Comparison of ENCODE assay signal across 7 cellular contexts in genomic region chr11:47552086-47552580, GRCh38. TPM values are rescaled to one million over a fixed set of nuclear protein-coding genes. Genes with fewer than 3 reads are reported as not detected.
DNase-seq lines count a peak whose midpoint lies in the region; ATAC-seq and TF ChIP-seq lines count a peak whose summit lies in the region.

No MANE protein-coding gene starts in this region.

- H3K27me3 Mint-ChIP-seq in chondrocyte (ENCODE audit: low read depth) = no peaks in the 10 kb centered on the region

- peak overlapping the region; percentile 98 for H3K27ac Mint-ChIP-seq in chondrocyte (ENCODE audit: unreplicated experiment)

- H3K9ac ChIP-seq in stomach smooth muscle (ENCODE audit: low read length in 2 of 2) = peak overlapping the region; percentile 83 to 94

- no peaks in the 10 kb centered on the region for H3K9me3 ChIP-seq in RWPE2 (ENCODE audit: severe bottlenecking)
- H3K9me3 ChIP-seq in stomach smooth muscle (ENCODE audit: control insufficient read depth in 2 of 2, low read length in 2 of 2) = no peaks in the 10 kb centered on the region

- DNase-seq in ELF-1 (ENCODE audit: low read depth, low spot score) = peak; percentile 62
- no peak for DNase-seq in HFF-Myc (ENCODE audit: extremely low read depth, low read depth)
- no peak for DNase-seq in RWPE2 (ENCODE audit: low spot score)
- no peak for DNase-seq in chondrocyte (ENCODE audit: low spot score)
- peak; percentile 60 for DNase-seq in left lobe of liver (ENCODE audit: low spot score)
- DNase-seq in NCI-H2029 treated with DMSO at 0.1 percent for 48 hours (lab: John Stamatoyannopoulos, UW) = no peak

- no peaks in the 10 kb centered on the region for H3K9me3 Mint-ChIP-seq in chondrocyte (ENCODE audit: low read depth)

- ATAC-seq in RWPE2 (ENCODE audit: low read depth) (peak; percentile 13; the same call in 1 of the 3 replicates), left lobe of liver (peak; percentile 23)

- H3K27ac ChIP-seq in RWPE2 (ENCODE audit: poor library complexity, severe bottlenecking) (peak overlapping the region; percentile 82), stomach smooth muscle (ENCODE audit: low read length) (peak overlapping the region; percentile 81)

- peaks cover 28% of the 10 kb centered on the region for H3K4me1 ChIP-seq in RWPE2 (ENCODE audit: insufficient read depth, poor library complexity, severe bottlenecking)
- peaks cover 17% of the 10 kb centered on the region for H3K4me1 ChIP-seq in stomach smooth muscle (ENCODE audit: control insufficient read depth, insufficient read depth, low read length)

- H3K36me3 Mint-ChIP-seq in chondrocyte (ENCODE audit: low read depth) = peaks cover 1% of the 10 kb centered on the region

- TF ChIP-seq CTCF in HFF-Myc (IDR thresholded peaks at IDR 0.05; ENCODE audit: low read depth, low read length, missing control alignments) = no peak
- TF ChIP-seq CTCF in RWPE2 (IDR thresholded peaks at IDR 0.05; ENCODE audit: poor library complexity, severe bottlenecking) = no peak
- TF ChIP-seq CTCF in chondrocyte (IDR thresholded peaks at IDR 0.05) = no peak

- H3K4me1 Mint-ChIP-seq in chondrocyte (ENCODE audit: low read depth) = peaks cover 38% of the 10 kb centered on the region

- peak overlapping the region; percentile 87 for H3K4me3 ChIP-seq in HFF-Myc (replicated peaks; ENCODE audit: low read depth, low read length)
- H3K4me3 ChIP-seq in RWPE2 (ENCODE audit: severe bottlenecking) = peak overlapping the region; percentile 75
- peak overlapping the region; percentile 96 to 98 for H3K4me3 ChIP-seq in stomach smooth muscle (ENCODE audit: low read length in 2 of 2)

- peak overlapping the region; percentile 98 for H3K4me3 Mint-ChIP-seq in chondrocyte (ENCODE audit: unreplicated experiment)

- H3K27me3 ChIP-seq in RWPE2 (ENCODE audit: insufficient read depth, poor library complexity, severe bottlenecking) = no peaks in the 10 kb centered on the region
- H3K27me3 ChIP-seq in stomach smooth muscle (ENCODE audit: control insufficient read depth in 1 of 2, insufficient read depth in 2 of 2, low read length in 2 of 2) = no peaks in the 10 kb centered on the region

- H3K36me3 ChIP-seq in RWPE2 (ENCODE audit: low read depth) (peaks cover 34% of the 10 kb centered on the region), stomach smooth muscle (ENCODE audit: control insufficient read depth in 2 of 2, insufficient read depth in 2 of 2, low read length in 2 of 2) (no peaks in the 10 kb centered on the region)

RNA-seq across cellular contexts. Expression of gene CELF1, which starts 0.8 kb away (rescaled TPM):
- total RNA-seq in chondrocyte = 82.2 to 90.2 TPM (median 87.7 TPM) in 3 replicates
- total RNA-seq in left lobe of liver = 78.4 TPM

RNA-seq across cellular contexts. Expression of gene PTPMT1, which starts 13.3 kb away (rescaled TPM):
- total RNA-seq in chondrocyte = 40.4 to 48.8 TPM (median 43.5 TPM) in 3 replicates
- total RNA-seq in left lobe of liver = 23.8 TPM

RNA-seq across cellular contexts. Expression of gene KBTBD4, which starts 26.6 kb away (rescaled TPM):
- total RNA-seq in chondrocyte (11.1 to 16.5 TPM (median 12.9 TPM) in 3 replicates), left lobe of liver (7.0 TPM)

RNA-seq across cellular contexts. Expression of gene NDUFS3, which starts 26.7 kb away (rescaled TPM):
- total RNA-seq in chondrocyte = 63.6 to 102 TPM (median 70.3 TPM) in 3 replicates
- total RNA-seq in left lobe of liver = 58.2 TPM

RNA-seq across cellular contexts. Expression of gene FAM180B, which starts 34.3 kb away (rescaled TPM):
- total RNA-seq in chondrocyte = not detected in 3 replicates
- not detected for total RNA-seq in left lobe of liver

Comparison
In these comparisons a context has a peak if more than half of its experiments do, and no peak if none do; other contexts are left out.
1. DNase-seq: peak in ELF-1 (single experiment) and left lobe of liver (single experiment); none in HFF-Myc (single experiment), RWPE2 (single experiment), chondrocyte (single experiment) and NCI-H2029 treated with DMSO at 0.1 percent for 48 hours (single experiment).
2. Peak in every context shown above with its lines, with median percentiles within 50 percentile points of each other: H3K4me3 ChIP-seq.